ENCODE assay signal across 29 cellular contexts in the genomic region with DNA sequence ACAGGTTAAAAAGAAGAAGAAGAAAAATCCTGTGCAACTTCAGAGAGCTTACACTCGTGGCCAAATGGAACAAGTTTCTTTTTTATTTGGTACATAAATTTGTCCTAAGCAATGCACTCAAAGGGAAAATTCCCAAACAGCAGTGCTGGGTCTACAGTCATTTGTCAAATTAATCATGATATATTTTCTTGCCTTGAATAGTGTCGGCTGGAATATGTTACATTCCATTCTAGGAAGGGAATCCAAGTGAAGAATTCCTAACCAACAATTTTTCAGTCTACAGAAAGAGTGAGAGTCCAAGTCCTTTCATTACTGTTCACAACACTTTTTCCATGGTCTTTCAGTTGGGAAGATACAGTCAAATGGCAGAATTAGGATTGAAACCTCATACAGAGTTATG.
"Had no signal": no experiment of that assay in that cellular context is flagged by ENCODE, and none has a peak within 500 bp of the region (broad histone marks: within the 10 kb centered on the region; RNA-seq: fewer than 3 reads in every experiment).

No MANE protein-coding gene starts in this region.

- H3K4me1 ChIP-seq: right lobe of liver, upper lobe of left lung had no signal

- H3K4me1 Mint-ChIP-seq: activated naive CD8-positive, alpha-beta T cell treated with anti-CD3 and anti-CD28 coated beads for 36 hours; memory B cell; naive B cell; neural crest cell had no signal

- H3K27ac Mint-ChIP-seq: activated naive CD8-positive, alpha-beta T cell treated with anti-CD3 and anti-CD28 coated beads for 36 hours; activated T-helper 2 cell treated with anti-CD3 and anti-CD28 coated beads, Interferon-gamma antibody, Interleukin-2, Interleukin-4, amounts not matched to agents 10 μg/mL and 5 μg/mL and 100 μg/mL, durations not matched to agents 14 hours and 24 hours and 36 hours; memory B cell; naive B cell had no signal

- ATAC-seq: activated T-cell treated with anti-CD3 and anti-CD28 coated beads, Interleukin-2, amount 50 U/mL, for 4 hours; gastrocnemius medialis; heart left ventricle; left cardiac atrium; right lobe of liver had no signal

- H3K27me3 Mint-ChIP-seq: naive B cell had no signal

- DNase-seq: activated CD4-positive, alpha-beta T cell treated with anti-CD3 and anti-CD28 coated beads for 4 hours; activated CD4-positive, alpha-beta T cell treated with anti-CD3 and anti-CD28 coated beads, Interleukin-2, amount 50 U/mL, for 48 hours; activated CD4-positive, CD25-positive, alpha-beta regulatory T cell; activated CD8-positive, alpha-beta memory T cell treated with anti-CD3 and anti-CD28 coated beads, Interleukin-2, amount 50 U/mL, for 48 hours; activated naive CD4-positive, alpha-beta T cell; activated naive CD8-positive, alpha-beta T cell treated with anti-CD3 and anti-CD28 coated beads for 36 hours; activated T-cell treated with anti-CD3 and anti-CD28 coated beads, Interleukin-2, amount 50 U/mL, for 4 hours; brain microvascular endothelial cell; caudate nucleus; dermis blood vessel endothelial cell; effector memory CD4-positive, alpha-beta T cell; gastrocnemius medialis; heart left ventricle; islet precursor cell; left cardiac atrium; naive B cell; occipital lobe; posterior cingulate gyrus; right lobe of liver; stimulated activated CD4-positive, alpha-beta T cell treated with anti-CD3 and anti-CD28 coated beads, Interleukin-15, amount 100 ng/mL, for 24 hours; stimulated activated CD4-positive, alpha-beta T cell treated with anti-CD3 and anti-CD28 coated beads, Interleukin-2, amount 100 ng/mL, for 48 hours; stimulated activated CD8-positive, alpha-beta memory T cell treated with anti-CD3 and anti-CD28 coated beads, Interleukin-4, amount 100 ng/mL, for 48 hours; stimulated activated naive CD4-positive, alpha-beta T cell; T1000; upper lobe of left lung had no signal

- H3K9me3 Mint-ChIP-seq: activated naive CD8-positive, alpha-beta T cell treated with anti-CD3 and anti-CD28 coated beads for 36 hours; activated T-cell treated with anti-CD3 and anti-CD28 coated beads, Interleukin-2, amount 50 U/mL, for 4 hours; activated T-helper 2 cell treated with anti-CD3 and anti-CD28 coated beads, Interferon-gamma antibody, Interleukin-2, Interleukin-4, amounts not matched to agents 10 μg/mL and 5 μg/mL and 100 μg/mL, durations not matched to agents 14 hours and 24 hours and 36 hours; memory B cell; naive B cell had no signal

- H3K36me3 Mint-ChIP-seq: activated naive CD8-positive, alpha-beta T cell treated with anti-CD3 and anti-CD28 coated beads for 36 hours; memory B cell; naive B cell had no signal

- H3K9me3 ChIP-seq: gastrocnemius medialis, heart left ventricle, right lobe of liver, upper lobe of left lung had no signal

- H3K4me3 Mint-ChIP-seq: activated naive CD8-positive, alpha-beta T cell treated with anti-CD3 and anti-CD28 coated beads for 36 hours; activated T-cell treated with anti-CD3 and anti-CD28 coated beads, Interleukin-2, amount 50 U/mL, for 4 hours; memory B cell; naive B cell; neural crest cell had no signal

- H3K4me3 ChIP-seq: gastrocnemius medialis, heart left ventricle, right lobe of liver, smooth muscle cell, upper lobe of left lung had no signal

- H3K36me3 ChIP-seq: brain microvascular endothelial cell, gastrocnemius medialis, heart left ventricle, right lobe of liver, upper lobe of left lung had no signal

- H3K27ac ChIP-seq: brain microvascular endothelial cell, gastrocnemius medialis, heart left ventricle, right lobe of liver, upper lobe of left lung had no signal

- H3K27me3 ChIP-seq: brain microvascular endothelial cell, gastrocnemius medialis, heart left ventricle, right lobe of liver, upper lobe of left lung had no signal

- H3K4me2 ChIP-seq: smooth muscle cell had no signal
